ENCODE assay signal across 25 cellular contexts in the genomic region with DNA sequence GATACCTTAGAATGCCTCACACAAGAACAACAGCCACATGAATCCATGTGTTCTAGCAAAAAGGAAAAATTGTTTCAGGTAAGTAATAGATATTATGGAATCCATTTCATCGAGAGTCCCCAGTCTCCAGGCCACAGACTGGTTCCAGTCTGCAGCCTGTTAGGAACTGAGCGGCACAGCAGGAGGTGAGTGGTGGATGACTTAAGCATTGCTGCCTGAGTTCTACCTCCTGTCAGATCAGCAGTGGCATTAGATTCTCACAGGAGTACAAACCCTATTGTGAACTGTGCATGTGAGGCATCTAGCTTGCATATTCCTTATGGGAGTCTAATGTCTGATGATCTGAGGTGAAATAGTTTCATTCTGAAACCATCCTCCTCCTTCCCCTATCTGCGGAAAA.
A peak's percentile ranks its signal among the peaks of the same experiment; 100 is the strongest.
DNase-seq lines count a peak whose midpoint lies in the region; ATAC-seq and TF ChIP-seq lines count a peak whose summit lies in the region.
"Had no signal": no experiment of that assay in that cellular context is flagged by ENCODE, and none has a peak within 500 bp of the region (broad histone marks: within the 10 kb centered on the region; RNA-seq: fewer than 3 reads in every experiment).

No MANE protein-coding gene starts in this region.

- POLR2A ChIA-PET in WTC11 (lab: Charles Lee): no interaction called here

- CTCF ChIA-PET in WTC11 (lab: Charles Lee): no interaction called here

- no peak for ATAC-seq in WTC11
- peak; percentile 31 for ATAC-seq in stimulated activated memory B cell treated with anti-CD40 and anti-IgM and Interleukin-4, amounts not matched to agents 10 μg/mL and 1 μg/mL and 100 μg/mL, for 72 hours
- ATAC-seq in left ventricle myocardium superior: no peak
- ATAC-seq: activated CD8-positive, alpha-beta T cell treated with anti-CD3 and anti-CD28 coated beads for 36 hours; esophagus mucosa; right cardiac atrium; upper lobe of right lung had no signal

- DNase-seq in LHCN-M2 (ENCODE audit: low read depth) (peak; percentile 74), WTC11 (ENCODE audit: low spot score) (peak; percentile 14), glomerular visceral epithelial cell (ENCODE audit: extremely low spot score) (peak; percentile 51), left ventricle myocardium superior (no peak), activated gamma-delta T cell treated with Interleukin-2 at 50 U/mL for 16 hours (no peak), SK-N-DZ (ENCODE audit: low spot score) (no peak)
- DNase-seq: activated CD4-positive, alpha-beta T cell treated with anti-CD3 and anti-CD28 coated beads for 1 hour; activated CD8-positive, alpha-beta T cell treated with anti-CD3 and anti-CD28 coated beads for 36 hours; anterior cingulate cortex; colonic mucosa; DMS53; effector memory CD4-positive, alpha-beta T cell; MV-4-11; NCI-H187; NCI-H2171; NCI-H526; right cardiac atrium; RPMI8226; stimulated activated CD4-positive, alpha-beta T cell treated with anti-CD3 and anti-CD28 coated beads, Interleukin-4, amount 100 ng/mL, for 1 hour; T-helper 2 cell; upper lobe of right lung had no signal

- peaks cover 9% of the 10 kb centered on the region for H3K9me3 Mint-ChIP-seq in WTC11
- H3K9me3 Mint-ChIP-seq in stimulated activated memory B cell treated with anti-CD40 and anti-IgM and Interleukin-4, amounts not matched to agents 10 μg/mL and 1 μg/mL and 100 μg/mL, for 72 hours: no peaks in the 10 kb centered on the region
- H3K9me3 Mint-ChIP-seq: activated T-helper 2 cell treated with anti-CD3 and anti-CD28 coated beads, Interferon-gamma antibody, Interleukin-2, Interleukin-4, amounts not matched to agents 10 μg/mL and 5 μg/mL and 100 μg/mL, durations not matched to agents 14 hours and 24 hours and 36 hours had no signal

- intact Hi-C loops in left ventricle myocardium superior (cut with micrococcal nuclease): no loop called here

- no peak overlapping the region for H3K4me3 Mint-ChIP-seq in WTC11
- H3K4me3 Mint-ChIP-seq in stimulated activated memory B cell treated with anti-CD40 and anti-IgM and Interleukin-4, amounts not matched to agents 10 μg/mL and 1 μg/mL and 100 μg/mL, for 72 hours: no peak overlapping the region
- H3K4me3 Mint-ChIP-seq: activated CD8-positive, alpha-beta T cell treated with anti-CD3 and anti-CD28 coated beads for 36 hours; activated naive CD8-positive, alpha-beta T cell had no signal

- no peak for TF ChIP-seq CTCF in WTC11 (IDR thresholded peaks at IDR 0.05)

- no peaks in the 10 kb centered on the region for H3K36me3 Mint-ChIP-seq in WTC11
- no peaks in the 10 kb centered on the region for H3K36me3 Mint-ChIP-seq in stimulated activated memory B cell treated with anti-CD40 and anti-IgM and Interleukin-4, amounts not matched to agents 10 μg/mL and 1 μg/mL and 100 μg/mL, for 72 hours
- H3K36me3 Mint-ChIP-seq: activated naive CD8-positive, alpha-beta T cell had no signal

- H3K27me3 Mint-ChIP-seq in WTC11 (ENCODE audit: low read depth): no peaks in the 10 kb centered on the region
- H3K27me3 Mint-ChIP-seq in stimulated activated memory B cell treated with anti-CD40 and anti-IgM and Interleukin-4, amounts not matched to agents 10 μg/mL and 1 μg/mL and 100 μg/mL, for 72 hours: peaks cover 16% of the 10 kb centered on the region
- H3K27me3 Mint-ChIP-seq: activated CD8-positive, alpha-beta T cell treated with anti-CD3 and anti-CD28 coated beads for 36 hours; activated naive CD8-positive, alpha-beta T cell had no signal

- H3K4me1 Mint-ChIP-seq in WTC11: no peaks in the 10 kb centered on the region
- no peaks in the 10 kb centered on the region for H3K4me1 Mint-ChIP-seq in stimulated activated memory B cell treated with anti-CD40 and anti-IgM and Interleukin-4, amounts not matched to agents 10 μg/mL and 1 μg/mL and 100 μg/mL, for 72 hours

- no peak overlapping the region for H3K27ac Mint-ChIP-seq in WTC11
- H3K27ac Mint-ChIP-seq in stimulated activated memory B cell treated with anti-CD40 and anti-IgM and Interleukin-4, amounts not matched to agents 10 μg/mL and 1 μg/mL and 100 μg/mL, for 72 hours: no peak overlapping the region
- H3K27ac Mint-ChIP-seq: activated CD8-positive, alpha-beta T cell treated with anti-CD3 and anti-CD28 coated beads for 36 hours; activated naive CD8-positive, alpha-beta T cell; activated T-helper 2 cell treated with anti-CD3 and anti-CD28 coated beads, Interferon-gamma antibody, Interleukin-2, Interleukin-4, amounts not matched to agents 10 μg/mL and 5 μg/mL and 100 μg/mL, durations not matched to agents 14 hours and 24 hours and 36 hours had no signal

TF ChIP-seq in WTC11, 78 proteins besides CTCF, POLR2A, EP300 and RAD21:
- TF ChIP-seq ZNF121 (CRISPR knock-in tag; IDR thresholded peaks at IDR 0.05) (no peak), FOXK1 (CRISPR knock-in tag; IDR thresholded peaks at IDR 0.05) (no peak), GABPB1 (CRISPR knock-in tag; IDR thresholded peaks at IDR 0.05) (no peak), ZNF263 (CRISPR knock-in tag; IDR thresholded peaks at IDR 0.05; ENCODE audit: low read depth) (no peak), ZNF219 (CRISPR knock-in tag; IDR thresholded peaks at IDR 0.05; ENCODE audit: borderline replicate concordance) (no peak)
- TF ChIP-seq, protein P1, sequence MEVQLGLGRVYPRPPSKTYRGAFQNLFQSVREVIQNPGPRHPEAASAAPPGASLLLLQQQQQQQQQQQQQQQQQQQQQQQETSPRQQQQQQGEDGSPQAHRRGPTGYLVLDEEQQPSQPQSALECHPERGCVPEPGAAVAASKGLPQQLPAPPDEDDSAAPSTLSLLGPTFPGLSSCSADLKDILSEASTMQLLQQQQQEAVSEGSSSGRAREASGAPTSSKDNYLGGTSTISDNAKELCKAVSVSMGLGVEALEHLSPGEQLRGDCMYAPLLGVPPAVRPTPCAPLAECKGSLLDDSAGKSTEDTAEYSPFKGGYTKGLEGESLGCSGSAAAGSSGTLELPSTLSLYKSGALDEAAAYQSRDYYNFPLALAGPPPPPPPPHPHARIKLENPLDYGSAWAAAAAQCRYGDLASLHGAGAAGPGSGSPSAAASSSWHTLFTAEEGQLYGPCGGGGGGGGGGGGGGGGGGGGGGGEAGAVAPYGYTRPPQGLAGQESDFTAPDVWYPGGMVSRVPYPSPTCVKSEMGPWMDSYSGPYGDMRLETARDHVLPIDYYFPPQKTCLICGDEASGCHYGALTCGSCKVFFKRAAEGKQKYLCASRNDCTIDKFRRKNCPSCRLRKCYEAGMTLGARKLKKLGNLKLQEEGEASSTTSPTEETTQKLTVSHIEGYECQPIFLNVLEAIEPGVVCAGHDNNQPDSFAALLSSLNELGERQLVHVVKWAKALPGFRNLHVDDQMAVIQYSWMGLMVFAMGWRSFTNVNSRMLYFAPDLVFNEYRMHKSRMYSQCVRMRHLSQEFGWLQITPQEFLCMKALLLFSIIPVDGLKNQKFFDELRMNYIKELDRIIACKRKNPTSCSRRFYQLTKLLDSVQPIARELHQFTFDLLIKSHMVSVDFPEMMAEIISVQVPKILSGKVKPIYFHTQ (CRISPR knock-in tag; IDR thresholded peaks at IDR 0.05): no peak

Comparison
In these comparisons a context has a peak if more than half of its experiments do, and no peak if none do; other contexts are left out.
1. DNase-seq: peak in LHCN-M2 (single experiment), WTC11 (single experiment) and glomerular visceral epithelial cell (single experiment); none in left ventricle myocardium superior (single experiment), activated gamma-delta T cell treated with Interleukin-2 at 50 U/mL for 16 hours (single experiment) and SK-N-DZ (single experiment).